In the genomic region with DNA sequence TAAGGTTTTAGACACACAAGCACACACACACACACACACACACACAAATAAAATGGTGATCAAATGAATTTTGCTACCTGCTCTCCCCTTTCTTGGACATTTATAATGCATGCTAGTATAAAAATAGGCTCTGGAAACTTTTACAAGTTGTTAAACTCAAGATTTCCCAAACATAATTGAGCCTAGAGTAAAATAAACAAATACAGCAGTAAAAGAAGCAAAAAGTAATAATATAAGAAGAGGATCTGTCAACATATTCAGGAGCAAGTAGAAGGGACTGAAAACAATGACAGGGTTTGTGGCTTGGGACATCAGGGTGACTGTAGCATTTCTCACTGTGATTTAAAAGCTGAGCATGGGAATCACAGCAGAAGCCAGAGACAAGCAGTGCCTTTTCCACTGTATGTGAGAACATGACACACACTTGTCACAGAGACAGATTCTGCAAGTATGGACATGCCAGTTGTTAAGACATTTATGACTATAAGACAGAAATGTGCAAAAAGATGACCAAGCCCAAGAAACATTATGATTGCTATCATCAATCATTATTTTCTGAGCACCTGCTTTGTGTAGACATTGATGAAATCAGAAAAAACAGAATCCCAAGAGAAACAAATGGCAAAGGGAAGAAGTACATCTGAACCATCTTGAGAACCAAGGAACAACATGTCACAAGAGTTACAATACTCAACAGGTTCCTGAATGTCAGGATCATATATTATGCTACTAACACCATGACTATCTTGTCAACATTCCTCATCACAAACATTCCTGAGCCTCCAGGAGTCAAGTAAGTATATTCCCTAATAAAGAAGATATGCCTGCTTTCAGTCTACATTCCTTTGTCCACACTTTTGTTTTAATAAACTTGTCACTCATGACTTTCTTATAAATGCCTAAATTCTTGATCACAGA, we compare ENCODE assay signal across 18 cellular contexts. TPM values are rescaled to one million over a fixed set of nuclear protein-coding genes. Genes with fewer than 3 reads are reported as not detected.
DNase-seq lines count a peak whose midpoint lies in the region; ATAC-seq and TF ChIP-seq lines count a peak whose summit lies in the region.
"Had no signal": no experiment of that assay in that cellular context is flagged by ENCODE, and none has a peak within 500 bp of the region (broad histone marks: within the 10 kb centered on the region; RNA-seq: fewer than 3 reads in every experiment).

No MANE protein-coding gene starts in this region.

- no peaks in the 10 kb centered on the region for H3K27me3 ChIP-seq in ascending aorta
- no peaks in the 10 kb centered on the region for H3K27me3 ChIP-seq in foreskin keratinocyte
- H3K27me3 ChIP-seq in psoas muscle (ENCODE audit: insufficient read depth in 3 of 3, low read length in 2 of 3): no peaks in the 10 kb centered on the region
- H3K27me3 ChIP-seq: MG63 had no signal

- peak; percentile 83 for ATAC-seq in foreskin keratinocyte
- peak; percentile 20 to 56 (median 49) for ATAC-seq in psoas muscle

- H3K4me1 ChIP-seq in ascending aorta: peaks cover 3 to 50% of the 10 kb centered on the region in 2 donors
- H3K4me1 ChIP-seq in foreskin keratinocyte: peaks cover 11% of the 10 kb centered on the region
- H3K4me1 ChIP-seq in psoas muscle: peaks cover 91% of the 10 kb centered on the region

- DNase-seq in HCEC 1CT (peak; percentile 25), ascending aorta (ENCODE audit: low spot score in 2 of 2) (no peak), foreskin keratinocyte (peak in 1 of 2 donors; percentile 76), psoas muscle (no peak), COLO668 (lab: John Stamatoyannopoulos, UW; ENCODE audit: unreplicated experiment) (no peak), NCI-H2171 treated with DMSO at 0.1 percent for 48 hours (lab: John Stamatoyannopoulos, UW) (no peak)
- no peak for DNase-seq in activated CD4-positive, CD25-positive, alpha-beta regulatory T cell (lab: John Stamatoyannopoulos, UW)
- no peak for DNase-seq in NK-92 treated with Interleukin-12 subunit alpha and Interleukin-12 subunit beta, amount 100 ng/mL, for 24 hours (lab: John Stamatoyannopoulos, UW)
- DNase-seq: CD4-positive, alpha-beta memory T cell; GM23248; MG63; NCI-H1092 treated with DMSO at 0.1 percent for 48 hours; NCI-H1694 treated with DMSO at 0.1 percent for 48 hours; NCI-H2171; NCI-H510A; NCI-H82; SIG-M5 had no signal

- H3K36me3 ChIP-seq in ascending aorta (no peaks in the 10 kb centered on the region), psoas muscle (ENCODE audit: insufficient read depth in 1 of 2, low read depth in 1 of 2) (no peaks in the 10 kb centered on the region)
- H3K36me3 ChIP-seq: MG63 had no signal

- no peak for TF ChIP-seq CTCF in ascending aorta (IDR thresholded peaks at IDR 0.05)
- TF ChIP-seq CTCF in foreskin keratinocyte (conservative IDR thresholded peaks at IDR 0.05): no peak
- TF ChIP-seq CTCF in psoas muscle (IDR thresholded peaks at IDR 0.05): no peak

- H3K4me3 ChIP-seq in ascending aorta (no peak overlapping the region), psoas muscle (no peak overlapping the region)
- H3K4me3 ChIP-seq: GM23248, MG63 had no signal

- H3K27ac ChIP-seq in ascending aorta (peak overlapping the region; percentile 6 to 19), foreskin keratinocyte (no peak overlapping the region), psoas muscle (peak overlapping the region; percentile 96)
- H3K27ac ChIP-seq: GM23248, KMS-11 had no signal

- intact Hi-C loops in ascending aorta (cut with DNase I) (no loop called here), psoas muscle (cut with DNase I) (loop anchor here (5.0 kb wide), 2 partner anchors 35 to 40 kb away; no protein-coding TSS in a partner anchor)

- H3K9me3 ChIP-seq in ascending aorta (no peaks in the 10 kb centered on the region), psoas muscle (no peaks in the 10 kb centered on the region)
- H3K9me3 ChIP-seq: MG63 had no signal

RNA-seq across cellular contexts. Expression of gene THRB, which starts 7.1 kb away (rescaled TPM):
- 24.7 TPM for total RNA-seq in ascending aorta
- total RNA-seq in foreskin keratinocyte: 3.1 and 3.9 TPM in 2 replicates
- 0.93 and 0.98 TPM in 2 replicates for polyA plus RNA-seq in foreskin keratinocyte
- 10 to 100 TPM; 29.1 to 38.6 (median 33.1) TPM for total RNA-seq in psoas muscle
- 10 to 100 TPM; 11.5 to 33.3 (median 16.2) TPM for polyA plus RNA-seq in psoas muscle
- total RNA-seq: CD4-positive, alpha-beta memory T cell had no signal
